8 cellular contexts compared by ENCODE assay signal in the genomic region with DNA sequence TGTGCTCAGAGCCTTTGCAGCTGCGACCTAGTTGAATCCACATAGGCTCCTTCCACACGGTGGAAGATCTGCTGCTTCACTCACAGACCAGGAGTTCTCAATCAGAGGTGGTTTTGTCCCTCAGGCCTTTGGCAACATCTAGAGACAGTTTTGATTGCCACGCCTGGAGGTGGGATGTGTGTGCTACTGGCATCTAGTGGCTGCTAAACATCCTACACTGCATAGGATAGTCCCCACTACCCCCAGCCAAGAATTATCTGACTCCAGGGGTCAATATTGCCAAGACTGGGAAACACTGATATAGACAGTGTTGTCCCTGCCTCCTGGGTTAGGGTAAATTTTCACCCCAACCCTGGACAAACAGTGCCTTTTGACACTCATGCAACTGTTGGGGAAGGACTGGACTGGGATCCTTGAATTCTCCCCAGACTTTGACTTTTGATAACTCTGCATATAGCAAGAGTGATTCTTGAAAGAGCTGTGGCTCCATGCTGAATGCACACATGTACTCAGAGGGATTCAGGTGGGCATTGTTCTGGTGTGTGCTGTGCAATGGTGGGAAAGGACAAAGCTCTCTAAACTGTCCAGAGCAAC. TPM values are rescaled to one million over a fixed set of nuclear protein-coding genes. Genes with fewer than 3 reads are reported as not detected.
DNase-seq lines count a peak whose midpoint lies in the region; ATAC-seq and TF ChIP-seq lines count a peak whose summit lies in the region.

No MANE protein-coding gene starts in this region.

- peak; percentile 43 for TF ChIP-seq CTCF in IMR-90 (conservative IDR thresholded peaks at IDR 0.05; ENCODE audit: low read depth, low read length)
- TF ChIP-seq CTCF in WI38 (IDR thresholded peaks at IDR 0.05; ENCODE audit: low read depth, low read length): peak; percentile 45

- H3K9ac ChIP-seq in IMR-90 (ENCODE audit: low read depth, low read length) (no peak overlapping the region), mesenchymal stem cell (ENCODE audit: low read length) (no peak overlapping the region)

- dilution Hi-C loops in IMR-90 (cut with HindIII; ENCODE audit: low sequenced_read_pairs, unreplicated experiment): no loop called here

- no peak for TF ChIP-seq POLR2A in IMR-90 (IDR thresholded peaks at IDR 0.05; ENCODE audit: low read depth, low read length)

- H4K8ac ChIP-seq in IMR-90 (ENCODE audit: low read depth in 2 of 2, low read length in 2 of 2): no peak overlapping the region
- no peak overlapping the region for H4K8ac ChIP-seq in mesenchymal stem cell (ENCODE audit: low read length)

- H3K4me2 ChIP-seq in IMR-90 (ENCODE audit: low read depth, low read length) (no peak overlapping the region), mesenchymal stem cell (ENCODE audit: low read length, poor library complexity, severe bottlenecking) (no peak overlapping the region)

- POLR2A ChIA-PET in IMR-90 (lab: Charles Lee; ENCODE audit: unreplicated experiment): no interaction called here

- H3K14ac ChIP-seq in IMR-90 (replicated peaks; ENCODE audit: low read depth, low read length) (no peak overlapping the region), mesenchymal stem cell (ENCODE audit: low read length in 2 of 2) (no peak overlapping the region)

- H3K4me1 ChIP-seq in IMR-90 (ENCODE audit: control insufficient read depth, insufficient read depth, low read length) (peaks cover 13% of the 10 kb centered on the region), mesenchymal stem cell (ENCODE audit: control insufficient read depth, insufficient read depth, low read depth, low read length) (peaks cover 3% of the 10 kb centered on the region)

- H3K18ac ChIP-seq in IMR-90 (ENCODE audit: low read depth, low read length): no peak overlapping the region
- no peak overlapping the region for H3K18ac ChIP-seq in mesenchymal stem cell (ENCODE audit: low read depth in 1 of 2, low read length in 2 of 2)

- H2BK20ac ChIP-seq in IMR-90 (ENCODE audit: low read depth, low read length): no peak overlapping the region

- H2AFZ ChIP-seq in IMR-90 (replicated peaks; ENCODE audit: low read length, poor library complexity) (no peak overlapping the region), mesenchymal stem cell (ENCODE audit: low read depth, low read length) (no peak overlapping the region)

- H2BK120ac ChIP-seq in IMR-90 (ENCODE audit: low read depth, low read length) (no peak overlapping the region), mesenchymal stem cell (ENCODE audit: low read depth, low read length) (no peak overlapping the region)

- peak; percentile 39 for DNase-seq in activated CD4-positive, alpha-beta T cell treated with anti-CD3 and anti-CD28 coated beads for 48 hours
- DNase-seq in activated CD4-positive, alpha-beta T cell treated with anti-CD3 and anti-CD28 coated beads for 1 hour: no peak
- DNase-seq in IMR-90 (peak; percentile 17), mesenchymal stem cell (peak; percentile 26), middle frontal gyrus (ENCODE audit: extremely low spot score, low spot score) (no peak)

- no peaks in the 10 kb centered on the region for H3K27me3 ChIP-seq in IMR-90 (ENCODE audit: control insufficient read depth, insufficient read depth, low read length)
- no peaks in the 10 kb centered on the region for H3K27me3 ChIP-seq in mesenchymal stem cell (ENCODE audit: control insufficient read depth in 1 of 2, insufficient read depth in 1 of 2, low read length in 2 of 2)

- no peak overlapping the region for H4K91ac ChIP-seq in IMR-90 (ENCODE audit: insufficient read depth, low read depth, low read length)
- no peak overlapping the region for H4K91ac ChIP-seq in mesenchymal stem cell (ENCODE audit: low read length)

- H2AK5ac ChIP-seq in IMR-90 (ENCODE audit: low read depth, low read length): no peak overlapping the region
- H2AK5ac ChIP-seq in mesenchymal stem cell (ENCODE audit: low read length, severe bottlenecking): no peak overlapping the region

- in situ Hi-C loops in IMR-90 (cut with MboI; ENCODE audit: low sequenced_read_pairs): loop anchor here (5.0 kb wide), 1 partner anchor 83 kb away; no protein-coding TSS in a partner anchor

- CTCF ChIA-PET in IMR-90 (lab: Yijun Ruan, JAX): interaction anchor here (0.6 to 2.4 kb wide), 3 partner anchors 46 to 84 kb away, joined by 3 to 13 read pairs (median 4); no protein-coding TSS in a partner anchor

- H3K4me3 ChIP-seq in IMR-90 (ENCODE audit: insufficient read depth, low read depth, low read length): no peak overlapping the region
- no peak overlapping the region for H3K4me3 ChIP-seq in WI38 (ENCODE audit: low read depth, low read length)
- no peak overlapping the region for H3K4me3 ChIP-seq in mesenchymal stem cell (ENCODE audit: insufficient read depth in 1 of 2, low read depth in 1 of 2, low read length in 2 of 2)

- BruUV-seq in IMR-90 (replicated peaks; lab: Mats Ljungman, UMichigan): TSS peak; percentile 8

- H3K27ac ChIP-seq in IMR-90 (ENCODE audit: insufficient read depth, low read length) (no peak overlapping the region), mesenchymal stem cell (ENCODE audit: low read length, poor library complexity, severe bottlenecking) (no peak overlapping the region)

- no peak overlapping the region for H3K4ac ChIP-seq in IMR-90 (ENCODE audit: low read depth, low read length)
- no peak overlapping the region for H3K4ac ChIP-seq in mesenchymal stem cell (ENCODE audit: low read depth in 1 of 2, low read length in 2 of 2)

- H2BK5ac ChIP-seq in IMR-90 (ENCODE audit: low read depth, low read length, poor library complexity, severe bottlenecking): no peak overlapping the region
- no peak overlapping the region for H2BK5ac ChIP-seq in mesenchymal stem cell (ENCODE audit: low read depth, low read length, poor library complexity, severe bottlenecking)

- H2BK15ac ChIP-seq in IMR-90 (ENCODE audit: low read depth, low read length) (no peak overlapping the region), mesenchymal stem cell (ENCODE audit: low read depth, poor library complexity, severe bottlenecking) (no peak overlapping the region)

- ATAC-seq in IMR-90 (ENCODE audit: low read depth) (no peak), HG03378 (IDR thresholded peaks at IDR 0.05; ENCODE audit: unreplicated experiment) (no peak), GM18909 (IDR thresholded peaks at IDR 0.05; ENCODE audit: poor library complexity, unreplicated experiment) (no peak)

- H3K36me3 ChIP-seq in IMR-90 (ENCODE audit: control insufficient read depth, insufficient read depth, low read length) (peaks cover 37% of the 10 kb centered on the region), mesenchymal stem cell (ENCODE audit: control insufficient read depth in 1 of 2, insufficient read depth in 2 of 2, low read depth in 1 of 2, low read length in 2 of 2) (peaks cover 34 to 64% of the 10 kb centered on the region in 2 experiments)

- H2BK12ac ChIP-seq in mesenchymal stem cell (ENCODE audit: low read length in 2 of 2): no peak overlapping the region

- peaks cover 6% of the 10 kb centered on the region; the same call in 1 of the 2 replicates for H3K9me1 ChIP-seq in IMR-90 (ENCODE audit: insufficient read depth, low read length)

- intact Hi-C loops in IMR-90 (cut with micrococcal nuclease): no loop called here

- no peak overlapping the region for H3K23ac ChIP-seq in IMR-90 (ENCODE audit: low read depth, low read length)
- H3K23ac ChIP-seq in mesenchymal stem cell (ENCODE audit: low read length in 2 of 2): no peak overlapping the region

- WGBS in IMR-90 (ENCODE audit: extremely low coverage in 2 of 2, insufficient read length in 1 of 2), 2 experiments: no CpG with 5 or more reads among the region's 3 CpGs
- 69% methylated on average over 2 of the region's 3 CpGs for WGBS in mesenchymal stem cell

- TF ChIP-seq RAD21 in IMR-90 (IDR thresholded peaks at IDR 0.05; ENCODE audit: low read length): peak; percentile 28; the same call in 1 of the 2 replicates

- no peak overlapping the region for H2AK9ac ChIP-seq in IMR-90 (replicated peaks; ENCODE audit: low read depth, low read length, poor library complexity)

- H3K56ac ChIP-seq in IMR-90 (ENCODE audit: extremely low read depth, insufficient read depth, low read length): no peak overlapping the region

- H4K20me1 ChIP-seq in IMR-90 (ENCODE audit: insufficient read depth, low read length): peaks cover 15% of the 10 kb centered on the region

- H3K9me3 ChIP-seq in IMR-90 (ENCODE audit: control insufficient read depth, insufficient read depth, low read length) (no peaks in the 10 kb centered on the region), mesenchymal stem cell (ENCODE audit: control insufficient read depth, low read length) (no peaks in the 10 kb centered on the region)

- no peak overlapping the region for H4K5ac ChIP-seq in IMR-90 (ENCODE audit: low read depth, low read length)

- peaks cover 4 to 54% of the 10 kb centered on the region in 2 experiments; a peak in 3 of 4 replicates for H3K79me1 ChIP-seq in IMR-90 (ENCODE audit: low read depth in 1 of 2, low read length in 2 of 2)
- peaks cover 19% of the 10 kb centered on the region for H3K79me1 ChIP-seq in mesenchymal stem cell (replicated peaks; ENCODE audit: low read length, poor library complexity, severe bottlenecking)

TF ChIP-seq in IMR-90, 13 proteins besides CTCF, POLR2A, EP300 and RAD21 (continues in another document):
- TF ChIP-seq CEBPB (IDR thresholded peaks at IDR 0.05; ENCODE audit: low read depth, low read length) (no peak), RFX5 (IDR thresholded peaks at IDR 0.05; ENCODE audit: low read depth, low read length) (no peak), BHLHE40 (IDR thresholded peaks at IDR 0.05; ENCODE audit: low read depth, low read length) (no peak), FOS (IDR thresholded peaks at IDR 0.05; ENCODE audit: low read depth, low read length) (no peak), MAZ (IDR thresholded peaks at IDR 0.05; ENCODE audit: borderline replicate concordance, low read depth, low read length) (no peak)
- TF ChIP-seq, protein P1, sequence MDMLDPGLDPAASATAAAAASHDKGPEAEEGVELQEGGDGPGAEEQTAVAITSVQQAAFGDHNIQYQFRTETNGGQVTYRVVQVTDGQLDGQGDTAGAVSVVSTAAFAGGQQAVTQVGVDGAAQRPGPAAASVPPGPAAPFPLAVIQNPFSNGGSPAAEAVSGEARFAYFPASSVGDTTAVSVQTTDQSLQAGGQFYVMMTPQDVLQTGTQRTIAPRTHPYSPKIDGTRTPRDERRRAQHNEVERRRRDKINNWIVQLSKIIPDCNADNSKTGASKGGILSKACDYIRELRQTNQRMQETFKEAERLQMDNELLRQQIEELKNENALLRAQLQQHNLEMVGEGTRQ (IDR thresholded peaks at IDR 0.05; ENCODE audit: low read depth, low read length): no peak

RNA-seq across cellular contexts. Expression of a gene that starts 39.8 kb away (rescaled TPM):
- 15.4 and 15.6 TPM in 2 replicates for total RNA-seq in IMR-90 (2012; rRNA removed)
- polyA plus RNA-seq in IMR-90 (2012; rRNA removed): 42.8 and 48.6 TPM in 2 replicates
- polyA plus RNA-seq in IMR-90 (2012; cell fraction: cytosol; rRNA removed): 12.8 and 18.2 TPM in 2 replicates
- 111 and 143 TPM in 2 replicates for polyA plus RNA-seq in IMR-90 (2012; cell fraction: nucleus; rRNA removed; ENCODE audit: low replicate concordance)
- 80.3 TPM for polyA plus RNA-seq in mesenchymal stem cell (2013, experiment 1 of 2)
- 69.0 TPM for polyA plus RNA-seq in mesenchymal stem cell (2013, experiment 2 of 2)

RNA-seq across cellular contexts. Expression of a gene that starts 55.5 kb away (rescaled TPM):
- total RNA-seq in IMR-90 (2012; rRNA removed): 795 and 812 TPM in 2 replicates
- 853 and 915 TPM in 2 replicates for polyA plus RNA-seq in IMR-90 (2012; rRNA removed)
- polyA plus RNA-seq in IMR-90 (2012; cell fraction: cytosol; rRNA removed): 464 and 534 TPM in 2 replicates
- polyA plus RNA-seq in IMR-90 (2012; cell fraction: nucleus; rRNA removed; ENCODE audit: low replicate concordance): 245 and 449 TPM in 2 replicates
- polyA plus RNA-seq in mesenchymal stem cell (2013, experiment 1 of 2): 489 TPM
- polyA plus RNA-seq in mesenchymal stem cell (2013, experiment 2 of 2): 517 TPM

Comparison
In these comparisons a context has a peak if more than half of its experiments do, and no peak if none do; other contexts are left out.
1. DNase-seq: peak in activated CD4-positive, alpha-beta T cell treated with anti-CD3 and anti-CD28 coated beads for 48 hours (single experiment), IMR-90 (single experiment) and mesenchymal stem cell (single experiment); none in activated CD4-positive, alpha-beta T cell treated with anti-CD3 and anti-CD28 coated beads for 1 hour (single experiment) and middle frontal gyrus (single experiment).